Comparison of ENCODE assay signal across 20 cellular contexts in genomic region chr12:53355121-53355520, GRCh38. TPM values are rescaled to one million over a fixed set of nuclear protein-coding genes. Genes with fewer than 3 reads are reported as not detected.
"Had no signal": no experiment of that assay in that cellular context is flagged by ENCODE, and none has a peak within 500 bp of the region (broad histone marks: within the 10 kb centered on the region; RNA-seq: fewer than 3 reads in every experiment).

No MANE protein-coding gene starts in this region.

- H3K4me3 ChIP-seq: thyroid gland had no signal

- DNase-seq: activated CD4-positive, CD25-positive, alpha-beta regulatory T cell treated with anti-CD3 and anti-CD28 coated beads, Interleukin-2, amount 50 U/mL, for 72 hours; activated naive CD4-positive, alpha-beta T cell treated with anti-CD3 and anti-CD28 coated beads for 36 hours; activated naive CD8-positive, alpha-beta T cell treated with anti-CD3 and anti-CD28 coated beads, Interleukin-2, amount 50 U/mL, for 24 hours; aorta; cerebellar nuclear complex; effector CD8-positive, alpha-beta T cell; foreskin keratinocyte; kidney glomerular epithelial cell; left ventricle myocardium superior; naive thymus-derived CD8-positive, alpha-beta T cell; nucleus accumbens; posterior cingulate gyrus; stimulated activated CD4-positive, alpha-beta T cell treated with anti-CD3 and anti-CD28 coated beads, Interleukin-2, amount 100 ng/mL, for 48 hours; T-helper 1 cell; thyroid gland had no signal

- ATAC-seq: activated naive CD8-positive, alpha-beta T cell treated with anti-CD3 and anti-CD28 coated beads, Interleukin-2, amount 50 U/mL, for 24 hours; foreskin keratinocyte; left ventricle myocardium superior; naive thymus-derived CD8-positive, alpha-beta T cell; stimulated activated memory B cell treated with anti-CD40 and anti-IgM and Interleukin-4, amounts not matched to agents 10 μg/mL and 1 μg/mL and 100 μg/mL, for 72 hours had no signal

- H3K27ac ChIP-seq: foreskin keratinocyte, thyroid gland had no signal

- H3K4me1 ChIP-seq: foreskin keratinocyte had no signal

- H3K36me3 ChIP-seq: thyroid gland had no signal

- H3K9me3 ChIP-seq: thyroid gland had no signal

- H3K27me3 ChIP-seq: foreskin keratinocyte, thyroid gland had no signal

RNA-seq across cellular contexts. Expression of gene SP7, which starts 19.0 kb away (rescaled TPM):
- total RNA-seq: activated CD8-positive, alpha-beta memory T cell treated with anti-CD3 and anti-CD28 coated beads for 36 hours; activated naive CD4-positive, alpha-beta T cell treated with anti-CD3 and anti-CD28 coated beads for 36 hours; foreskin keratinocyte; left ventricle myocardium superior; mucosa of gallbladder; naive thymus-derived CD8-positive, alpha-beta T cell; skeletal muscle tissue; thyroid gland; urinary bladder had no signal
- polyA plus RNA-seq: aorta, foreskin keratinocyte, urinary bladder had no signal
